In the genomic region with DNA sequence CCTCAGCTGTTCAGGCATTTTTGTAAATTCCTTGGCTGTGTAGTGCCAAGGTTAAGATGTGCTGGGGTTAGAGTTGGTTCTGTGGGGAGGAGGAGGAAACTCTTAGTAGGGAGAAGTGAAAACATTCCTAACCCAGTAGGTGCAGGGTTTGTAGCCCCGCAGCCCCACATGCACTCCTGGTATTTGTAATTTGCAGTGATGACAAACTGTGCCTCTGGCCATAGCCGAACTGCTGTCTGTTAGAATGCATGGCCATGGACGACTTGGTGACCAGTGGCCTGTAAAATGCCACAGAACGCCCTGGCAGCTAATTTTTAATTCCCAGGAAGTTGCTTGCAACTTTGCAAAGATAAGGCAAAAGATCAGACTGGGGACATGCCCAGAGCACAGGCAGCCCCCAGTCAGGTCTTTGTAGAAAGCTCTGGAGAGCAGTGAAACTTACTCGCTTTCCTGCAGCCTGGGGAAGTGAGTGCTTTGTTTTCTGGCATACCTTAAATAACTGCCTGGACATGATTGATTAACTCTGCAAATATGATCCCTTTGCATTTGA, we compare ENCODE assay signal across 20 cellular contexts. TPM values are rescaled to one million over a fixed set of nuclear protein-coding genes. Genes with fewer than 3 reads are reported as not detected.
DNase-seq lines count a peak whose midpoint lies in the region; ATAC-seq and TF ChIP-seq lines count a peak whose summit lies in the region.
"Had no signal": no experiment of that assay in that cellular context is flagged by ENCODE, and none has a peak within 500 bp of the region (broad histone marks: within the 10 kb centered on the region; RNA-seq: fewer than 3 reads in every experiment).

No MANE protein-coding gene starts in this region.

- H3K9ac ChIP-seq in iPS-15b (ENCODE audit: low read depth, low read length): peak overlapping the region; percentile 61

- peak; percentile 60 for ATAC-seq in Panc1
- no peak for ATAC-seq in GM18873 (IDR thresholded peaks at IDR 0.05; ENCODE audit: low FRiP score, unreplicated experiment)
- no peak for ATAC-seq in HG03565 (IDR thresholded peaks at IDR 0.05; ENCODE audit: unreplicated experiment)
- ATAC-seq: activated CD4-positive, alpha-beta T cell treated with anti-CD3 and anti-CD28 coated beads for 36 hours; gastrocnemius medialis; left colon had no signal

- DNase-seq in EL (peak; percentile 69), Panc1 (ENCODE audit: low read depth, low spot score) (no peak), pons (ENCODE audit: low spot score) (no peak)
- no peak for DNase-seq in activated CD4-positive, alpha-beta T cell treated with anti-CD3 and anti-CD28 coated beads for 1 hour
- DNase-seq: activated CD4-positive, alpha-beta T cell treated with anti-CD3 and anti-CD28 coated beads for 36 hours; caudate nucleus; gastrocnemius medialis; left colon; naive B cell; NCI-H1048; NCI-H2171; NCI-H82; sigmoid colon; stimulated activated CD4-positive, alpha-beta T cell treated with anti-CD3 and anti-CD28 coated beads, Interleukin-4, amount 100 ng/mL, for 24 hours; T-helper 2 cell had no signal

- in situ Hi-C loops in Panc1 (cut with HindIII; ENCODE audit: low pct_unique_long_range_greater_than_20kb, low sequenced_read_pairs): no loop called here

- POLR2A ChIA-PET in Panc1 (lab: Charles Lee): no interaction called here

- intact Hi-C loops in Panc1 (cut with micrococcal nuclease; ENCODE audit: unreplicated experiment): no loop called here

- H3K4me3 ChIP-seq in Panc1 (ENCODE audit: low read depth in 2 of 2, low read length in 2 of 2) (no peak overlapping the region), iPS-15b (ENCODE audit: low read depth, low read length) (no peak overlapping the region), neuron (ENCODE audit: low read length) (no peak overlapping the region)
- H3K4me3 ChIP-seq: gastrocnemius medialis, sigmoid colon, tibial nerve had no signal

- peak overlapping the region; percentile 29 for H2AFZ ChIP-seq in neuron (ENCODE audit: low read depth, low read length)

- H3K27ac ChIP-seq in Panc1 (ENCODE audit: low read length): no peak overlapping the region
- H3K27ac ChIP-seq: gastrocnemius medialis, sigmoid colon, tibial nerve had no signal

- no peaks in the 10 kb centered on the region for H3K27me3 ChIP-seq in Panc1 (ENCODE audit: control insufficient read depth, insufficient read depth, low read length)
- H3K27me3 ChIP-seq in iPS-15b (ENCODE audit: control insufficient read depth, insufficient read depth, low read length): no peaks in the 10 kb centered on the region
- H3K27me3 ChIP-seq in neuron (ENCODE audit: insufficient read depth, low read length): no peaks in the 10 kb centered on the region
- H3K27me3 ChIP-seq: gastrocnemius medialis, sigmoid colon, tibial nerve had no signal

- no TSS peak for BruUV-seq in Panc1 (replicated peaks; lab: Mats Ljungman, UMichigan)

- peaks cover 6% of the 10 kb centered on the region; the same call in 1 of the 2 replicates for H3K4me1 ChIP-seq in Panc1 (ENCODE audit: control insufficient read depth, insufficient read depth, low read length)
- H3K4me1 ChIP-seq in iPS-15b (ENCODE audit: control insufficient read depth, insufficient read depth, low read length): peaks cover 18% of the 10 kb centered on the region
- peaks cover 17% of the 10 kb centered on the region for H3K4me1 ChIP-seq in neuron (ENCODE audit: insufficient read depth, low read length)
- H3K4me1 ChIP-seq: sigmoid colon had no signal

- H3K9me3 ChIP-seq in Panc1 (ENCODE audit: control insufficient read depth, insufficient read depth, low read depth, low read length) (no peaks in the 10 kb centered on the region), iPS-15b (ENCODE audit: control insufficient read depth, insufficient read depth, low read length) (no peaks in the 10 kb centered on the region), neuron (ENCODE audit: low read length) (no peaks in the 10 kb centered on the region)
- H3K9me3 ChIP-seq: gastrocnemius medialis, sigmoid colon, tibial nerve had no signal

- CTCF ChIA-PET in Panc1 (lab: Charles Lee): no interaction called here

- H3K36me3 ChIP-seq in Panc1 (ENCODE audit: control insufficient read depth, insufficient read depth, low read length) (no peaks in the 10 kb centered on the region), iPS-15b (ENCODE audit: control insufficient read depth, insufficient read depth, low read length) (no peaks in the 10 kb centered on the region), neuron (ENCODE audit: insufficient read depth, low read length) (no peaks in the 10 kb centered on the region)
- H3K36me3 ChIP-seq: gastrocnemius medialis, sigmoid colon, tibial nerve had no signal

- no peak for TF ChIP-seq CTCF in Panc1 (IDR thresholded peaks at IDR 0.05)

RNA-seq across cellular contexts. Expression of a gene that starts 38.4 kb away (rescaled TPM):
- total RNA-seq in Panc1 (2021; ENCODE audit: unreplicated experiment): 2.2 TPM
- 2.0 TPM for polyA plus RNA-seq in Panc1 (2012; ENCODE audit: insufficient read length)
- total RNA-seq: activated CD4-positive, alpha-beta T cell treated with anti-CD3 and anti-CD28 coated beads for 36 hours; gastrocnemius medialis; tibial nerve had no signal
